Comparison of ENCODE assay signal across 8 cellular contexts in genomic region chr5:151079838-151080619, GRCh38. TPM values are rescaled to one million over a fixed set of nuclear protein-coding genes. Genes with fewer than 3 reads are reported as not detected.
A peak's percentile ranks its signal among the peaks of the same experiment; 100 is the strongest.
DNase-seq lines count a peak whose midpoint lies in the region; ATAC-seq, FAIRE-seq and TF ChIP-seq lines count a peak whose summit lies in the region.

No MANE protein-coding gene starts in this region.

- no peak for TF ChIP-seq CTCF in PC-3 (conservative IDR thresholded peaks at IDR 0.05; ENCODE audit: low read depth, low read length)

- H4K20me1 ChIP-seq in PC-3 (ENCODE audit: low read length), result peaks cover 10% of the 10 kb centered on the region; the same call in 1 of the 2 replicates

- H3K27ac Mint-ChIP-seq in activated CD4-positive, alpha-beta T cell treated with anti-CD3 and anti-CD28 coated beads for 36 hours, result peak overlapping the region; percentile 87

- H3K27ac ChIP-seq in PC-3 (ENCODE audit: low read length), result peak overlapping the region; percentile 92

- H3K9ac ChIP-seq in PC-3 (ENCODE audit: low read length), result peak overlapping the region; percentile 98

- peaks cover 13% of the 10 kb centered on the region for H3F3A ChIP-seq in PC-3 (ENCODE audit: low read length, unreplicated experiment)

- intact Hi-C loops in activated CD4-positive, alpha-beta T cell treated with anti-CD3 and anti-CD28 coated beads for 36 hours (cut with DNase I, micrococcal nuclease), result loop anchor here (1.0 to 10.0 kb wide), 12 partner anchors 15 to 692 kb away; partner anchors contain the start of genes G3BP1 (in 1 of the 2), GM2A (in 1 of the 2) and RBM22 (in 1 of the 2)
- intact Hi-C loops in PC-3 (cut with micrococcal nuclease), result loop anchor here (2.0 kb wide), 2 partner anchors 25 to 57 kb away; no protein-coding TSS in a partner anchor

- peaks cover 14% of the 10 kb centered on the region; the same call in 1 of the 2 replicates for H3K36me3 ChIP-seq in PC-3 (ENCODE audit: low read depth, low read length)

- peaks cover 69% of the 10 kb centered on the region for H3K36me3 Mint-ChIP-seq in activated CD4-positive, alpha-beta T cell treated with anti-CD3 and anti-CD28 coated beads for 36 hours (ENCODE audit: low read depth)

- peak overlapping the region; percentile 95 for H3K4me2 ChIP-seq in PC-3 (ENCODE audit: low read length)

- TSS peak; percentile 54 for BruUV-seq in PC-3 (replicated peaks; lab: Mats Ljungman, UMichigan)

- peak overlapping the region; percentile 66 for H2AFZ ChIP-seq in PC-3 (ENCODE audit: low read length)

- peaks cover 84% of the 10 kb centered on the region for H3K4me1 ChIP-seq in PC-3 (ENCODE audit: insufficient read depth, low read length)
- H3K4me1 ChIP-seq in mononuclear cell (ENCODE audit: insufficient read depth, low read length), result peaks cover 85% of the 10 kb centered on the region

- peak; percentile 4 for ATAC-seq in activated CD4-positive, alpha-beta T cell treated with anti-CD3 and anti-CD28 coated beads for 36 hours
- peak; percentile 1; the same call in 1 of the 2 replicates for ATAC-seq in PC-3

- no peaks in the 10 kb centered on the region for H3K9me2 ChIP-seq in PC-3 (replicated peaks; ENCODE audit: low read length)

- no peaks in the 10 kb centered on the region for H3K9me3 ChIP-seq in PC-3 (ENCODE audit: low read length)
- no peaks in the 10 kb centered on the region for H3K9me3 ChIP-seq in mononuclear cell (ENCODE audit: low read depth, low read length)

- H3K4me3 ChIP-seq in PC-3 (ENCODE audit: low read length) (peak overlapping the region; percentile 94), mononuclear cell (ENCODE audit: low read length) (peak overlapping the region; percentile 83)

- peaks cover 67% of the 10 kb centered on the region for H3K79me2 ChIP-seq in PC-3 (ENCODE audit: low read length)

- FAIRE-seq in urothelium cell line (lab: Jason Lieb, UNC), result no peak

- no peaks in the 10 kb centered on the region for H3K27me3 Mint-ChIP-seq in activated CD4-positive, alpha-beta T cell treated with anti-CD3 and anti-CD28 coated beads for 36 hours

- POLR2A ChIA-PET in activated CD4-positive, alpha-beta T cell treated with anti-CD3 and anti-CD28 coated beads for 36 hours (lab: Charles Lee), result interaction anchor here (1.3 to 2.6 kb wide), 3 partner anchors 11 to 173 kb away, joined by 3 to 15 read pairs (median 4); partner anchors contain the start of gene GM2A
- POLR2A ChIA-PET in PC-3 (lab: Charles Lee; ENCODE audit: unreplicated experiment), result interaction anchor here (0.6 kb wide), 1 partner anchor 282 kb away, joined by 4 read pairs; no protein-coding TSS in a partner anchor

- peak overlapping the region; percentile 79 for H3K4me3 Mint-ChIP-seq in activated CD4-positive, alpha-beta T cell treated with anti-CD3 and anti-CD28 coated beads for 36 hours

- peaks cover 74% of the 10 kb centered on the region for H3K4me1 Mint-ChIP-seq in activated CD4-positive, alpha-beta T cell treated with anti-CD3 and anti-CD28 coated beads for 36 hours

- no peaks in the 10 kb centered on the region for H3K27me3 ChIP-seq in PC-3 (ENCODE audit: low read length)
- H3K27me3 ChIP-seq in mononuclear cell (ENCODE audit: insufficient read depth, low read length), result no peaks in the 10 kb centered on the region

- peak; percentile 74 for DNase-seq in activated CD4-positive, alpha-beta T cell treated with anti-CD3 and anti-CD28 coated beads for 36 hours
- no peak for DNase-seq in activated CD4-positive, alpha-beta T cell treated with anti-CD3 and anti-CD28 coated beads, Interleukin-2, amount 50 U/mL, for 1 hour
- DNase-seq in PC-3 (peak; percentile 77), cerebellar cortex (ENCODE audit: low spot score) (peak; percentile 47), urothelium cell line (ENCODE audit: low spot score) (peak; percentile 30), amniotic stem cell (lab: John Stamatoyannopoulos, UW) (no peak), AG20443 (ENCODE audit: low spot score) (no peak)

- no peaks in the 10 kb centered on the region for H3K9me3 Mint-ChIP-seq in activated CD4-positive, alpha-beta T cell treated with anti-CD3 and anti-CD28 coated beads for 36 hours (ENCODE audit: low read depth)

- CTCF ChIA-PET in activated CD4-positive, alpha-beta T cell treated with anti-CD3 and anti-CD28 coated beads for 36 hours (lab: Charles Lee), result interaction anchor here (0.7 to 1.2 kb wide), 4 partner anchors 9 to 61 kb away, joined by 3 to 4 read pairs (median 3); no protein-coding TSS in a partner anchor
- CTCF ChIA-PET in PC-3 (lab: Charles Lee), result no interaction called here

RNA-seq across cellular contexts. Expression of gene TNIP1, which starts 0.8 kb away (rescaled TPM):
- 100 to 1,000 TPM; 351 to 408 TPM for total RNA-seq in activated CD4-positive, alpha-beta T cell treated with anti-CD3 and anti-CD28 coated beads for 36 hours
- total RNA-seq in PC-3 (2014; rRNA removed) (90.0 and 139 TPM in 2 replicates), mononuclear cell (222 TPM)

RNA-seq across cellular contexts. Expression of gene GPX3, which starts 59.6 kb away (rescaled TPM):
- total RNA-seq in activated CD4-positive, alpha-beta T cell treated with anti-CD3 and anti-CD28 coated beads for 36 hours, result not detected
- total RNA-seq in PC-3 (2014; rRNA removed), result not detected in 2 replicates
- 1.6 TPM for total RNA-seq in mononuclear cell

Comparison
In these comparisons a context has a peak if more than half of its experiments do, and no peak if none do; other contexts are left out.
1. DNase-seq: peak in activated CD4-positive, alpha-beta T cell treated with anti-CD3 and anti-CD28 coated beads for 36 hours (single experiment), PC-3 (single experiment), cerebellar cortex (single experiment) and urothelium cell line (single experiment); none in activated CD4-positive, alpha-beta T cell treated with anti-CD3 and anti-CD28 coated beads, Interleukin-2, amount 50 U/mL, for 1 hour (single experiment), amniotic stem cell (single experiment) and AG20443 (single experiment).